Comparison of ENCODE assay signal across 28 cellular contexts in genomic region chr10:70598857-70599295, GRCh38. TPM values are rescaled to one million over a fixed set of nuclear protein-coding genes. Genes with fewer than 3 reads are reported as not detected.
A peak's percentile ranks its signal among the peaks of the same experiment; 100 is the strongest.
DNase-seq lines count a peak whose midpoint lies in the region; ATAC-seq and TF ChIP-seq lines count a peak whose summit lies in the region.
"Had no signal": no experiment of that assay in that cellular context is flagged by ENCODE, and none has a peak within 500 bp of the region (broad histone marks: within the 10 kb centered on the region; RNA-seq: fewer than 3 reads in every experiment).

No MANE protein-coding gene starts in this region.

- H3K27me3 Mint-ChIP-seq in activated CD8-positive, alpha-beta T cell treated with anti-CD3 and anti-CD28 coated beads, Interleukin-2, amount 10 ng/mL, durations not matched to agents 7 days and 5 days (ENCODE audit: low read depth): no peaks in the 10 kb centered on the region
- H3K27me3 Mint-ChIP-seq: activated CD4-positive, alpha-beta T cell treated with anti-CD3 and anti-CD28 coated beads for 36 hours had no signal

- H3K27ac ChIP-seq in right atrium auricular region (no peak overlapping the region), lower lobe of right lung (no peak overlapping the region), vagina (no peak overlapping the region), left ventricle myocardium inferior (replicated peaks) (no peak overlapping the region)
- H3K27ac ChIP-seq: HL-60, ovary, skin epidermis had no signal

- H3K4me1 ChIP-seq in right atrium auricular region (no peaks in the 10 kb centered on the region), lower lobe of right lung (no peaks in the 10 kb centered on the region), vagina (no peaks in the 10 kb centered on the region), left ventricle myocardium inferior (peaks cover 4% of the 10 kb centered on the region)

- no peaks in the 10 kb centered on the region for H3K36me3 ChIP-seq in right atrium auricular region
- H3K36me3 ChIP-seq in lower lobe of right lung: no peaks in the 10 kb centered on the region
- no peaks in the 10 kb centered on the region for H3K36me3 ChIP-seq in vagina
- no peaks in the 10 kb centered on the region for H3K36me3 ChIP-seq in left ventricle myocardium inferior
- H3K36me3 ChIP-seq: ovary had no signal

- H3K9me3 ChIP-seq in right atrium auricular region (no peaks in the 10 kb centered on the region), lower lobe of right lung (no peaks in the 10 kb centered on the region), vagina (no peaks in the 10 kb centered on the region), left ventricle myocardium inferior (replicated peaks) (no peaks in the 10 kb centered on the region)
- H3K9me3 ChIP-seq: ovary had no signal

- DNase-seq in right atrium auricular region (ENCODE audit: low spot score): peak; percentile 42
- DNase-seq in Right ventricle myocardium inferior (ENCODE audit: missing footprints): no peak
- DNase-seq in activated CD8-positive, alpha-beta T cell treated with anti-CD3 and anti-CD28 coated beads, Interleukin-2, amount 10 ng/mL, durations not matched to agents 7 days and 5 days: no peak
- DNase-seq in lower lobe of right lung: peak; percentile 69
- peak; percentile 69 to 88 for DNase-seq in vagina (ENCODE audit: extremely low spot score in 2 of 2)
- no peak for DNase-seq in foreskin melanocyte
- DNase-seq in left ventricle myocardium inferior: no peak
- DNase-seq: activated CD4-positive, alpha-beta T cell treated with anti-CD3 and anti-CD28 coated beads for 36 hours; activated gamma-delta T cell; hippocampal formation; Karpas-422; NCI-H1436 treated with DMSO at 0.1 percent for 48 hours; NCI-H446 treated with DMSO at 0.1 percent for 48 hours; NCI-H82; ovary; trophoblast cell had no signal

- H3K4me3 ChIP-seq in right atrium auricular region: no peak overlapping the region
- H3K4me3 ChIP-seq in lower lobe of right lung: no peak overlapping the region
- H3K4me3 ChIP-seq in vagina: no peak overlapping the region
- H3K4me3 ChIP-seq in left ventricle myocardium inferior: no peak overlapping the region
- H3K4me3 ChIP-seq: GM12878, ovary, skin epidermis had no signal

- H3K36me3 Mint-ChIP-seq in activated CD8-positive, alpha-beta T cell treated with anti-CD3 and anti-CD28 coated beads, Interleukin-2, amount 10 ng/mL, durations not matched to agents 7 days and 5 days (ENCODE audit: low read depth): peaks cover 66% of the 10 kb centered on the region
- H3K36me3 Mint-ChIP-seq: brain, mesothelial cell of epicardium had no signal

- H3K27me3 ChIP-seq in right atrium auricular region (no peaks in the 10 kb centered on the region), lower lobe of right lung (ENCODE audit: low read depth) (no peaks in the 10 kb centered on the region), vagina (no peaks in the 10 kb centered on the region), left ventricle myocardium inferior (ENCODE audit: low read depth) (no peaks in the 10 kb centered on the region)
- H3K27me3 ChIP-seq: ovary had no signal

- peak overlapping the region; percentile 40 for H3K4me3 Mint-ChIP-seq in activated CD8-positive, alpha-beta T cell treated with anti-CD3 and anti-CD28 coated beads, Interleukin-2, amount 10 ng/mL, durations not matched to agents 7 days and 5 days
- H3K4me3 Mint-ChIP-seq: activated CD4-positive, alpha-beta T cell treated with anti-CD3 and anti-CD28 coated beads for 36 hours; brain; mesothelial cell of epicardium; nephron had no signal

- no peaks in the 10 kb centered on the region for H3K9me3 Mint-ChIP-seq in activated CD8-positive, alpha-beta T cell treated with anti-CD3 and anti-CD28 coated beads, Interleukin-2, amount 10 ng/mL, durations not matched to agents 7 days and 5 days (ENCODE audit: insufficient read depth)
- H3K9me3 Mint-ChIP-seq: brain, mesothelial cell of epicardium, nephron had no signal

- CTCF ChIA-PET in activated CD8-positive, alpha-beta T cell treated with anti-CD3 and anti-CD28 coated beads, Interleukin-2, amount 10 ng/mL, durations not matched to agents 7 days and 5 days (lab: Charles Lee): interaction anchor here (1.2 kb wide), 1 partner anchor 40 kb away, joined by 3 read pairs; no protein-coding TSS in a partner anchor

- POLR2A ChIA-PET in activated CD8-positive, alpha-beta T cell treated with anti-CD3 and anti-CD28 coated beads, Interleukin-2, amount 10 ng/mL, durations not matched to agents 7 days and 5 days (lab: Charles Lee): no interaction called here

- intact Hi-C loops in Right ventricle myocardium inferior (cut with DNase I) (no loop called here), lower lobe of right lung (cut with DNase I) (no loop called here), vagina (cut with DNase I) (no loop called here), left ventricle myocardium inferior (cut with micrococcal nuclease) (no loop called here)

- ATAC-seq in Right ventricle myocardium inferior (no peak), lower lobe of right lung (peak; percentile 58 to 73), GM18907 (IDR thresholded peaks at IDR 0.05; ENCODE audit: unreplicated experiment) (no peak)
- no peak for ATAC-seq in activated CD8-positive, alpha-beta T cell treated with anti-CD3 and anti-CD28 coated beads, Interleukin-2, amount 10 ng/mL, durations not matched to agents 7 days and 5 days
- ATAC-seq: activated CD4-positive, alpha-beta T cell treated with anti-CD3 and anti-CD28 coated beads for 36 hours; GM12878; SK-N-SH treated with all-trans-retinoic acid at 6 μM for 48 hours had no signal

- H3K27ac Mint-ChIP-seq in activated CD8-positive, alpha-beta T cell treated with anti-CD3 and anti-CD28 coated beads, Interleukin-2, amount 10 ng/mL, durations not matched to agents 7 days and 5 days: peak overlapping the region; percentile 58
- H3K27ac Mint-ChIP-seq: activated CD4-positive, alpha-beta T cell treated with anti-CD3 and anti-CD28 coated beads for 36 hours; brain; mesothelial cell of epicardium; nephron had no signal

- TF ChIP-seq POLR2A in vagina (IDR thresholded peaks at IDR 0.05): no peak

- TF ChIP-seq CTCF in right atrium auricular region (IDR thresholded peaks at IDR 0.05) (no peak), lower lobe of right lung (IDR thresholded peaks at IDR 0.05) (no peak), vagina (IDR thresholded peaks at IDR 0.05) (no peak), left ventricle myocardium inferior (IDR thresholded peaks at IDR 0.05; ENCODE audit: borderline replicate concordance) (no peak)

- peaks cover 78% of the 10 kb centered on the region for H3K4me1 Mint-ChIP-seq in activated CD8-positive, alpha-beta T cell treated with anti-CD3 and anti-CD28 coated beads, Interleukin-2, amount 10 ng/mL, durations not matched to agents 7 days and 5 days (ENCODE audit: low read depth)

RNA-seq across cellular contexts. Expression of gene PRF1, which starts 3.7 kb away (rescaled TPM):
- total RNA-seq in right atrium auricular region (1 to 10 TPM; 1.1 to 1.4 TPM), Right ventricle myocardium inferior (4.3 TPM), lower lobe of right lung (29.5 TPM), vagina (20.9 TPM), left ventricle myocardium inferior (2.6 TPM)
- 100 to 1,000 TPM; 265 to 272 TPM for total RNA-seq in activated CD8-positive, alpha-beta T cell treated with anti-CD3 and anti-CD28 coated beads, Interleukin-2, amount 10 ng/mL, durations not matched to agents 7 days and 5 days
- total RNA-seq: cerebellum, endothelial cell of umbilical vein, fibroblast of lung, renal cortical epithelial cell had no signal

Comparison
In these comparisons a context has a peak if more than half of its experiments do, and no peak if none do; other contexts are left out.
1. DNase-seq: peak in right atrium auricular region (single experiment), lower lobe of right lung (single experiment) and vagina (2 of 2); none in Right ventricle myocardium inferior (single experiment), activated CD8-positive, alpha-beta T cell treated with anti-CD3 and anti-CD28 coated beads, Interleukin-2, amount 10 ng/mL, durations not matched to agents 7 days and 5 days (single experiment), foreskin melanocyte (single experiment) and left ventricle myocardium inferior (single experiment).
2. ATAC-seq: peak in lower lobe of right lung (2 of 2); none in Right ventricle myocardium inferior (single experiment), activated CD8-positive, alpha-beta T cell treated with anti-CD3 and anti-CD28 coated beads, Interleukin-2, amount 10 ng/mL, durations not matched to agents 7 days and 5 days (single experiment) and GM18907 (single experiment).